24 cellular contexts compared by ENCODE assay signal in the genomic region with DNA sequence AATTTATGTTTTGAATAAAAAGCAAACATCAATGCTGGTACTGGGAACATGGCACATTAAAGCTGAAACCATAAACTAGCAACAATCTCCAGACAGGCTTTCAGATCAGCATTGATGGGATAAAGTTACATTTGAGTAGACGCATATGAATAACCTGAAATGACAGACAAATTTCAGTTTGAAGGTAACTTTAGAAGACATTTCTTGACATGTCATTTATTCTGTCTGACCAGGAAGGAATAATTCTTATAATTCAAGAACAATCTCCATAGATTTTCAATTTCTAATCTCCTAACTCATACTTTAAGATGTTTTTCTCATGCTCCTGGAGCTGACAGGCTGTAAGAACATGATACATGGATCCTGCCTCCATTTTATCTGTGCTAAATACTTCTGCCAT.
DNase-seq lines count a peak whose midpoint lies in the region; ATAC-seq and TF ChIP-seq lines count a peak whose summit lies in the region.
"Had no signal": no experiment of that assay in that cellular context is flagged by ENCODE, and none has a peak within 500 bp of the region (broad histone marks: within the 10 kb centered on the region; RNA-seq: fewer than 3 reads in every experiment).

No MANE protein-coding gene starts in this region.

- H3K9ac ChIP-seq in Loucy (ENCODE audit: low read depth, low read length, poor library complexity, severe bottlenecking) = no peak overlapping the region
- peak overlapping the region; percentile 11 for H3K9ac ChIP-seq in neural cell (ENCODE audit: low read length)
- H3K9ac ChIP-seq: BLaER1 treated with 17β-estradiol and CSF1 and Interleukin-3, amounts not matched to agents 10 nM and 100 nM had no signal

- no peaks in the 10 kb centered on the region for H3K36me3 ChIP-seq in Loucy (ENCODE audit: insufficient read depth, low read length)
- no peaks in the 10 kb centered on the region for H3K36me3 ChIP-seq in neural cell (ENCODE audit: insufficient read depth, low read length)
- H3K36me3 ChIP-seq in mucosa of descending colon (ENCODE audit: low read depth) = no peaks in the 10 kb centered on the region
- H3K36me3 ChIP-seq: BLaER1 treated with 17β-estradiol and CSF1 and Interleukin-3, amounts not matched to agents 10 nM and 100 nM; HAP-1 had no signal

- no peaks in the 10 kb centered on the region for H3K79me2 ChIP-seq in Loucy (ENCODE audit: insufficient read depth, low read length)
- peaks cover 5% of the 10 kb centered on the region for H3K79me2 ChIP-seq in neural cell (replicated peaks; ENCODE audit: insufficient read depth, low read length)

- H3K27me3 ChIP-seq in Loucy (ENCODE audit: insufficient read depth, low read length, poor library complexity, severe bottlenecking) = no peaks in the 10 kb centered on the region
- H3K27me3 ChIP-seq in dorsolateral prefrontal cortex = no peaks in the 10 kb centered on the region
- no peaks in the 10 kb centered on the region for H3K27me3 ChIP-seq in neural cell (ENCODE audit: insufficient read depth, low read depth, low read length)
- H3K27me3 ChIP-seq: BLaER1 treated with 17β-estradiol and CSF1 and Interleukin-3, amounts not matched to agents 10 nM and 100 nM had no signal

- intact Hi-C loops in dorsolateral prefrontal cortex (cut with DNase I) = no loop called here
- intact Hi-C loops in mucosa of descending colon (cut with DNase I, micrococcal nuclease) = no loop called here

- DNase-seq in NCI-H526 (lab: John Stamatoyannopoulos, UW) (peak; percentile 42 to 52), dorsolateral prefrontal cortex (no peak), COLO668 (lab: John Stamatoyannopoulos, UW; ENCODE audit: unreplicated experiment) (no peak), mucosa of descending colon (no peak), NCI-H748 treated with DMSO at 0.1 percent for 48 hours (lab: John Stamatoyannopoulos, UW) (no peak)
- DNase-seq: AML-193; Caco-2; CD4-positive, alpha-beta memory T cell; Karpas-422; NCI-H1092 treated with DMSO at 0.1 percent for 48 hours; NCI-H1436; NCI-H187; NCI-H2081 treated with DMSO at 0.1 percent for 48 hours; NCI-H2227 treated with DMSO at 0.1 percent for 48 hours; NCI-H510A; SHP77 treated with DMSO at 0.1 percent for 48 hours had no signal

- no peaks in the 10 kb centered on the region for H3K9me2 ChIP-seq in Loucy (replicated peaks; ENCODE audit: low read depth, low read length)
- H3K9me2 ChIP-seq in neural cell (ENCODE audit: insufficient read depth, low read length) = no peaks in the 10 kb centered on the region

- TF ChIP-seq EP300 in neural cell (conservative IDR thresholded peaks at IDR 0.05; ENCODE audit: poor library complexity, severe bottlenecking) = peak; percentile 93

- H3F3A ChIP-seq in Loucy (ENCODE audit: low read depth) = no peaks in the 10 kb centered on the region
- H3F3A ChIP-seq in neural cell (ENCODE audit: insufficient read depth, low read length, poor library complexity, severe bottlenecking) = peaks cover 5% of the 10 kb centered on the region

- no peak for TF ChIP-seq RAD21 in neural cell (conservative IDR thresholded peaks at IDR 0.05)

- H3K4me1 ChIP-seq in Loucy (ENCODE audit: insufficient read depth, low read length, poor library complexity, severe bottlenecking) = no peaks in the 10 kb centered on the region
- H3K4me1 ChIP-seq in mucosa of descending colon (ENCODE audit: low read depth) = no peaks in the 10 kb centered on the region
- H3K4me1 ChIP-seq: BLaER1 treated with 17β-estradiol and CSF1 and Interleukin-3, amounts not matched to agents 10 nM and 100 nM; Caco-2 had no signal

- H4K20me1 ChIP-seq in Loucy (ENCODE audit: insufficient read depth, low read length, poor library complexity, severe bottlenecking) (no peaks in the 10 kb centered on the region), neural cell (ENCODE audit: insufficient read depth) (no peaks in the 10 kb centered on the region)
- H4K20me1 ChIP-seq: BLaER1 treated with 17β-estradiol and CSF1 and Interleukin-3, amounts not matched to agents 10 nM and 100 nM had no signal

- H2AFZ ChIP-seq in Loucy (ENCODE audit: low read length) (peak overlapping the region; percentile 46; the same call in 1 of the 2 replicates), neural cell (ENCODE audit: low read depth, low read length) (no peak overlapping the region)
- H2AFZ ChIP-seq: GM23338 had no signal

- H3K9me3 ChIP-seq in Loucy (ENCODE audit: insufficient read depth, low read depth, low read length) = no peaks in the 10 kb centered on the region
- H3K9me3 ChIP-seq in neural cell (ENCODE audit: low read length) = no peaks in the 10 kb centered on the region
- no peaks in the 10 kb centered on the region for H3K9me3 ChIP-seq in mucosa of descending colon
- H3K9me3 ChIP-seq: A549; BLaER1 treated with 17β-estradiol and CSF1 and Interleukin-3, amounts not matched to agents 10 nM and 100 nM; Caco-2; HAP-1 had no signal

- H3K4me3 ChIP-seq in Loucy (ENCODE audit: low read length, poor library complexity, severe bottlenecking) (no peak overlapping the region), dorsolateral prefrontal cortex (peak overlapping the region in 44 of 59 donors; percentile 3 to 70 (median 53)), neural cell (ENCODE audit: low read length) (peak overlapping the region; percentile 34), mucosa of descending colon (no peak overlapping the region)
- H3K4me3 ChIP-seq: A549; BLaER1 treated with 17β-estradiol and CSF1 and Interleukin-3, amounts not matched to agents 10 nM and 100 nM; GM23338; HAP-1 had no signal

- H3K27ac ChIP-seq in dorsolateral prefrontal cortex = peak overlapping the region in 7 of 59 donors; percentile 2 to 51 (median 15)
- H3K27ac ChIP-seq in neural cell (ENCODE audit: low read length) = peak overlapping the region; percentile 63
- H3K27ac ChIP-seq: A549; BLaER1 treated with 17β-estradiol and CSF1 and Interleukin-3, amounts not matched to agents 10 nM and 100 nM had no signal

- H3K4me2 ChIP-seq in Loucy (ENCODE audit: low read depth, low read length, poor library complexity, severe bottlenecking) (no peak overlapping the region), neural cell (ENCODE audit: low read length) (peak overlapping the region; percentile 41)
- H3K4me2 ChIP-seq: BLaER1 treated with 17β-estradiol and CSF1 and Interleukin-3, amounts not matched to agents 10 nM and 100 nM; GM23338 had no signal

- no peak for TF ChIP-seq CTCF in Loucy (conservative IDR thresholded peaks at IDR 0.05; ENCODE audit: low read length)
- no peak for TF ChIP-seq CTCF in dorsolateral prefrontal cortex (IDR thresholded peaks at IDR 0.05 in 54 of 56, conservative IDR thresholded peaks at IDR 0.05 in 2 of 56; ENCODE audit: low read depth in 1 of 56, partially characterized antibody in 56 of 56)
- no peak for TF ChIP-seq CTCF in neural cell (IDR thresholded peaks at IDR 0.05; ENCODE audit: poor library complexity, severe bottlenecking)
- no peak for TF ChIP-seq CTCF in mucosa of descending colon (IDR thresholded peaks at IDR 0.05)

- no peak for ATAC-seq in mucosa of descending colon
- ATAC-seq: A549, GM23338, HepG2, Panc1 had no signal

TF ChIP-seq in neural cell, 6 proteins besides CTCF, POLR2A, EP300 and RAD21:
- no peak for TF ChIP-seq EZH2 (IDR thresholded peaks at IDR 0.05; ENCODE audit: borderline replicate concordance, insufficient read depth, low read length, poor library complexity, severe bottlenecking)
- TF ChIP-seq, protein P1, sequence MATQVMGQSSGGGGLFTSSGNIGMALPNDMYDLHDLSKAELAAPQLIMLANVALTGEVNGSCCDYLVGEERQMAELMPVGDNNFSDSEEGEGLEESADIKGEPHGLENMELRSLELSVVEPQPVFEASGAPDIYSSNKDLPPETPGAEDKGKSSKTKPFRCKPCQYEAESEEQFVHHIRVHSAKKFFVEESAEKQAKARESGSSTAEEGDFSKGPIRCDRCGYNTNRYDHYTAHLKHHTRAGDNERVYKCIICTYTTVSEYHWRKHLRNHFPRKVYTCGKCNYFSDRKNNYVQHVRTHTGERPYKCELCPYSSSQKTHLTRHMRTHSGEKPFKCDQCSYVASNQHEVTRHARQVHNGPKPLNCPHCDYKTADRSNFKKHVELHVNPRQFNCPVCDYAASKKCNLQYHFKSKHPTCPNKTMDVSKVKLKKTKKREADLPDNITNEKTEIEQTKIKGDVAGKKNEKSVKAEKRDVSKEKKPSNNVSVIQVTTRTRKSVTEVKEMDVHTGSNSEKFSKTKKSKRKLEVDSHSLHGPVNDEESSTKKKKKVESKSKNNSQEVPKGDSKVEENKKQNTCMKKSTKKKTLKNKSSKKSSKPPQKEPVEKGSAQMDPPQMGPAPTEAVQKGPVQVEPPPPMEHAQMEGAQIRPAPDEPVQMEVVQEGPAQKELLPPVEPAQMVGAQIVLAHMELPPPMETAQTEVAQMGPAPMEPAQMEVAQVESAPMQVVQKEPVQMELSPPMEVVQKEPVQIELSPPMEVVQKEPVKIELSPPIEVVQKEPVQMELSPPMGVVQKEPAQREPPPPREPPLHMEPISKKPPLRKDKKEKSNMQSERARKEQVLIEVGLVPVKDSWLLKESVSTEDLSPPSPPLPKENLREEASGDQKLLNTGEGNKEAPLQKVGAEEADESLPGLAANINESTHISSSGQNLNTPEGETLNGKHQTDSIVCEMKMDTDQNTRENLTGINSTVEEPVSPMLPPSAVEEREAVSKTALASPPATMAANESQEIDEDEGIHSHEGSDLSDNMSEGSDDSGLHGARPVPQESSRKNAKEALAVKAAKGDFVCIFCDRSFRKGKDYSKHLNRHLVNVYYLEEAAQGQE (IDR thresholded peaks at IDR 0.05; ENCODE audit: borderline replicate concordance) = peak; percentile 72

Comparison
In these comparisons a context has a peak if more than half of its experiments do, and no peak if none do; other contexts are left out.
1. H3K4me3 ChIP-seq: peak in dorsolateral prefrontal cortex (44 of 59) and neural cell (single experiment); none in Loucy (single experiment) and mucosa of descending colon (single experiment).
2. DNase-seq: peak in NCI-H526 (2 of 2); none in dorsolateral prefrontal cortex (0 of 10), COLO668 (single experiment), mucosa of descending colon (0 of 3) and NCI-H748 treated with DMSO at 0.1 percent for 48 hours (single experiment).